In genomic region chr20:24584538-24585356, GRCh38 we compare ENCODE assay signal across 12 cellular contexts.
DNase-seq lines count a peak whose midpoint lies in the region; TF ChIP-seq lines count a peak whose summit lies in the region.
"Had no signal": no experiment of that assay in that cellular context is flagged by ENCODE, and none has a peak within 500 bp of the region (broad histone marks: within the 10 kb centered on the region; RNA-seq: fewer than 3 reads in every experiment).

No MANE protein-coding gene starts in this region.

- TF ChIP-seq CTCF in HFF-Myc (IDR thresholded peaks at IDR 0.05; ENCODE audit: low read depth, low read length, missing control alignments) = no peak

- DNase-seq in AG08396 (ENCODE audit: low spot score) = peak; percentile 53
- DNase-seq in HFF-Myc (ENCODE audit: extremely low read depth, low read depth) = peak; percentile 2
- peak; percentile 31 for DNase-seq in cerebellar cortex (ENCODE audit: low spot score)
- peak; percentile 15 for DNase-seq in left kidney (ENCODE audit: low read depth, low spot score)
- no peak for DNase-seq in putamen (ENCODE audit: low spot score)
- no peak for DNase-seq in NCI-H2227 treated with DMSO at 0.1 percent for 48 hours (lab: John Stamatoyannopoulos, UW)
- no peak for DNase-seq in activated CD4-positive, CD25-positive, alpha-beta regulatory T cell (lab: John Stamatoyannopoulos, UW)
- DNase-seq in activated effector memory CD4-positive, alpha-beta T cell treated with anti-CD3 and anti-CD28 coated beads, Interleukin-2, amount 50 U/mL, for 16 hours = no peak
- DNase-seq: activated CD4-positive, alpha-beta T cell treated with anti-CD3 and anti-CD28 coated beads, Interleukin-2, amount 10 ng/mL, durations not matched to agents 7 days and 5 days; body of pancreas; stimulated activated CD4-positive, alpha-beta T cell treated with anti-CD3 and anti-CD28 coated beads, Interleukin-2, amount 100 ng/mL, for 24 hours; T-helper 2 cell had no signal

- no peak overlapping the region for H3K4me3 ChIP-seq in HFF-Myc (replicated peaks; ENCODE audit: low read depth, low read length)
- H3K4me3 ChIP-seq: body of pancreas had no signal

Comparison
In these comparisons a context has a peak if more than half of its experiments do, and no peak if none do; other contexts are left out.
1. DNase-seq: peak in AG08396 (single experiment), HFF-Myc (single experiment), cerebellar cortex (single experiment) and left kidney (single experiment); none in putamen (single experiment), NCI-H2227 treated with DMSO at 0.1 percent for 48 hours (single experiment), activated CD4-positive, CD25-positive, alpha-beta regulatory T cell (0 of 4) and activated effector memory CD4-positive, alpha-beta T cell treated with anti-CD3 and anti-CD28 coated beads, Interleukin-2, amount 50 U/mL, for 16 hours (single experiment).